10 cellular contexts compared by ENCODE assay signal in genomic region chr3:150528359-150528797, GRCh38. TPM values are rescaled to one million over a fixed set of nuclear protein-coding genes. Genes with fewer than 3 reads are reported as not detected.
DNase-seq lines count a peak whose midpoint lies in the region; ATAC-seq and TF ChIP-seq lines count a peak whose summit lies in the region.
"Had no signal": no experiment of that assay in that cellular context is flagged by ENCODE, and none has a peak within 500 bp of the region (broad histone marks: within the 10 kb centered on the region; RNA-seq: fewer than 3 reads in every experiment).

No MANE protein-coding gene starts in this region.

- TF ChIP-seq CTCF in astrocyte of the spinal cord (IDR thresholded peaks at IDR 0.05; ENCODE audit: low read depth, low read length) = peak; percentile 35

- in situ Hi-C loops in astrocyte of the spinal cord (cut with HindIII; ENCODE audit: low sequenced_read_pairs) = no loop called here

- no peaks in the 10 kb centered on the region for H3K9me3 Mint-ChIP-seq in stimulated activated memory B cell treated with anti-CD40 and anti-IgM and Interleukin-4, amounts not matched to agents 10 μg/mL and 1 μg/mL and 100 μg/mL, for 72 hours
- H3K9me3 Mint-ChIP-seq: dendritic cell treated with granulocyte-macrophage colony-stimulating factor and Interleukin-4, amounts not matched to agents 40 ng/mL and 50 ng/mL, for 4 days had no signal

- no peaks in the 10 kb centered on the region for H3K4me1 Mint-ChIP-seq in stimulated activated memory B cell treated with anti-CD40 and anti-IgM and Interleukin-4, amounts not matched to agents 10 μg/mL and 1 μg/mL and 100 μg/mL, for 72 hours

- H3K27me3 Mint-ChIP-seq in stimulated activated memory B cell treated with anti-CD40 and anti-IgM and Interleukin-4, amounts not matched to agents 10 μg/mL and 1 μg/mL and 100 μg/mL, for 72 hours = no peaks in the 10 kb centered on the region

- no peaks in the 10 kb centered on the region for H3K36me3 Mint-ChIP-seq in stimulated activated memory B cell treated with anti-CD40 and anti-IgM and Interleukin-4, amounts not matched to agents 10 μg/mL and 1 μg/mL and 100 μg/mL, for 72 hours

- no peak overlapping the region for H3K27ac Mint-ChIP-seq in stimulated activated memory B cell treated with anti-CD40 and anti-IgM and Interleukin-4, amounts not matched to agents 10 μg/mL and 1 μg/mL and 100 μg/mL, for 72 hours
- H3K27ac Mint-ChIP-seq: dendritic cell treated with granulocyte-macrophage colony-stimulating factor and Interleukin-4, amounts not matched to agents 40 ng/mL and 50 ng/mL, for 4 days had no signal

- no peak overlapping the region for H3K4me3 Mint-ChIP-seq in stimulated activated memory B cell treated with anti-CD40 and anti-IgM and Interleukin-4, amounts not matched to agents 10 μg/mL and 1 μg/mL and 100 μg/mL, for 72 hours
- H3K4me3 Mint-ChIP-seq: dendritic cell treated with granulocyte-macrophage colony-stimulating factor and Interleukin-4, amounts not matched to agents 40 ng/mL and 50 ng/mL, for 4 days had no signal

- peak; percentile 38 for DNase-seq in COLO829 (ENCODE audit: low spot score)
- peak; percentile 27 for DNase-seq in Jurkat, Clone E6-1 (ENCODE audit: low read depth, low spot score)
- peak; percentile 46 for DNase-seq in astrocyte of the spinal cord (ENCODE audit: low read depth, low spot score)
- DNase-seq in lung microvascular endothelial cell (ENCODE audit: low read depth in 2 of 2) = peak; percentile 33 to 55
- no peak for DNase-seq in foreskin melanocyte

- ATAC-seq in HG03135 (IDR thresholded peaks at IDR 0.05; ENCODE audit: unreplicated experiment) = no peak
- ATAC-seq in stimulated activated memory B cell treated with anti-CD40 and anti-IgM and Interleukin-4, amounts not matched to agents 10 μg/mL and 1 μg/mL and 100 μg/mL, for 72 hours = no peak
- ATAC-seq in GM19023 (IDR thresholded peaks at IDR 0.05; ENCODE audit: unreplicated experiment) = no peak

- H3K4me3 ChIP-seq in Jurkat, Clone E6-1 (ENCODE audit: low read length) = no peak overlapping the region
- H3K4me3 ChIP-seq in astrocyte of the spinal cord (ENCODE audit: low read depth, low read length) = no peak overlapping the region
- H3K4me3 ChIP-seq: SJCRH30 had no signal

RNA-seq across cellular contexts. Expression of gene SERP1, which starts 17.9 kb away (rescaled TPM):
- 142 TPM for polyA plus RNA-seq in Jurkat, Clone E6-1 (2012; ENCODE audit: insufficient read depth, insufficient read length)
- 82.4 and 134 TPM in 2 replicates for total RNA-seq in lung microvascular endothelial cell

RNA-seq across cellular contexts. Expression of gene EIF2A, which starts 18.2 kb away (rescaled TPM):
- polyA plus RNA-seq in Jurkat, Clone E6-1 (2012; ENCODE audit: insufficient read depth, insufficient read length) = 101 TPM
- total RNA-seq in lung microvascular endothelial cell = 117 and 221 TPM in 2 replicates
